Comparison of ENCODE assay signal across 15 cellular contexts in genomic region chr9:129231759-129232158, GRCh38. TPM values are rescaled to one million over a fixed set of nuclear protein-coding genes. Genes with fewer than 3 reads are reported as not detected.
DNase-seq lines count a peak whose midpoint lies in the region; ATAC-seq and TF ChIP-seq lines count a peak whose summit lies in the region.
"Had no signal": no experiment of that assay in that cellular context is flagged by ENCODE, and none has a peak within 500 bp of the region (broad histone marks: within the 10 kb centered on the region; RNA-seq: fewer than 3 reads in every experiment).

No MANE protein-coding gene starts in this region.

- H3K4me1 ChIP-seq in BE2C (no peaks in the 10 kb centered on the region), neuronal stem cell (ENCODE audit: control insufficient read depth in 2 of 2, insufficient read depth in 1 of 2, low read depth in 1 of 2, low read length in 2 of 2) (peaks cover 0 to 3% of the 10 kb centered on the region in 2 donors), A673 (ENCODE audit: insufficient read depth, low read length, poor library complexity, severe bottlenecking) (no peaks in the 10 kb centered on the region)
- H3K4me1 ChIP-seq in CD4-positive, CD25-positive, alpha-beta regulatory T cell (ENCODE audit: control insufficient read depth, insufficient read depth, low read length, poor library complexity, severe bottlenecking): peaks cover 27% of the 10 kb centered on the region

- H3K79me1 ChIP-seq in neuronal stem cell (ENCODE audit: low read depth, low read length): no peaks in the 10 kb centered on the region

- no peak overlapping the region for H3K4me3 Mint-ChIP-seq in CD4-positive, CD25-positive, alpha-beta regulatory T cell
- no peak overlapping the region for H3K4me3 Mint-ChIP-seq in chondrocyte (ENCODE audit: unreplicated experiment)
- H3K4me3 Mint-ChIP-seq in natural killer cell: no peak overlapping the region
- H3K4me3 Mint-ChIP-seq: H9 had no signal

- no peak overlapping the region for H2BK5ac ChIP-seq in neuronal stem cell (ENCODE audit: low read length)

- CTCF ChIA-PET in A673 (lab: Charles Lee): no interaction called here

- TF ChIP-seq CTCF in BE2C (IDR thresholded peaks at IDR 0.05; ENCODE audit: low read depth, low read length): no peak
- TF ChIP-seq CTCF in chondrocyte (IDR thresholded peaks at IDR 0.05): no peak
- TF ChIP-seq CTCF in A673 (conservative IDR thresholded peaks at IDR 0.05; ENCODE audit: low read depth, low read length): no peak
- TF ChIP-seq CTCF in natural killer cell (IDR thresholded peaks at IDR 0.05): no peak

- H3K23ac ChIP-seq in neuronal stem cell (ENCODE audit: low read depth, low read length, poor library complexity): peak overlapping the region; percentile 26

- peaks cover 7 to 43% (median 21%) of the 10 kb centered on the region in 4 donors for H3K4me1 Mint-ChIP-seq in CD4-positive, CD25-positive, alpha-beta regulatory T cell
- peaks cover under 1% of the 10 kb centered on the region for H3K4me1 Mint-ChIP-seq in chondrocyte (ENCODE audit: low read depth)
- H3K4me1 Mint-ChIP-seq in natural killer cell: peaks cover 11 to 39% of the 10 kb centered on the region in 2 donors

- no peaks in the 10 kb centered on the region for H3K27me3 ChIP-seq in BE2C
- H3K27me3 ChIP-seq in CD4-positive, CD25-positive, alpha-beta regulatory T cell (ENCODE audit: control insufficient read depth, insufficient read depth, low read length): no peaks in the 10 kb centered on the region
- H3K27me3 ChIP-seq in neuronal stem cell (ENCODE audit: control insufficient read depth in 3 of 3, insufficient read depth in 3 of 3, low read depth in 1 of 3, low read length in 3 of 3): peaks cover 0 to 7% (median 0%) of the 10 kb centered on the region in 3 experiments
- no peaks in the 10 kb centered on the region for H3K27me3 ChIP-seq in A673 (replicated peaks; ENCODE audit: insufficient read depth, low read depth, low read length, poor library complexity)

- no peak for ATAC-seq in CD4-positive, CD25-positive, alpha-beta regulatory T cell (ENCODE audit: low read depth in 2 of 2)
- ATAC-seq in HG03520 (IDR thresholded peaks at IDR 0.05; ENCODE audit: unreplicated experiment): no peak
- ATAC-seq in natural killer cell: no peak
- ATAC-seq: A549, GM12878 had no signal

- H3K36me3 Mint-ChIP-seq in CD4-positive, CD25-positive, alpha-beta regulatory T cell: peaks cover 5% of the 10 kb centered on the region
- H3K36me3 Mint-ChIP-seq in chondrocyte (ENCODE audit: low read depth) (no peaks in the 10 kb centered on the region), natural killer cell (no peaks in the 10 kb centered on the region)

- peaks cover 10% of the 10 kb centered on the region for H3K27me3 Mint-ChIP-seq in CD4-positive, CD25-positive, alpha-beta regulatory T cell
- H3K27me3 Mint-ChIP-seq in chondrocyte (ENCODE audit: low read depth) (no peaks in the 10 kb centered on the region), natural killer cell (ENCODE audit: low read depth in 2 of 2) (no peaks in the 10 kb centered on the region)

- BruUV-seq in A673 (replicated peaks; lab: Mats Ljungman, UMichigan): no TSS peak

- peak overlapping the region; percentile 55 for H3K18ac ChIP-seq in neuronal stem cell (ENCODE audit: low read length)

- no peak overlapping the region for H3K27ac ChIP-seq in CD4-positive, CD25-positive, alpha-beta regulatory T cell (ENCODE audit: insufficient read depth, low read length, poor library complexity, severe bottlenecking)
- no peak overlapping the region for H3K27ac ChIP-seq in neuronal stem cell (replicated peaks; ENCODE audit: low read length)
- H3K27ac ChIP-seq in A673 (ENCODE audit: low read depth, low read length, poor library complexity, severe bottlenecking): no peak overlapping the region
- H3K27ac ChIP-seq: BLaER1, HL-60 had no signal

- no peak overlapping the region for H2BK120ac ChIP-seq in neuronal stem cell (ENCODE audit: low read depth, low read length)

- H3K14ac ChIP-seq in neuronal stem cell (ENCODE audit: low read length): no peak overlapping the region

- peak overlapping the region; percentile 53 for H3K9ac ChIP-seq in neuronal stem cell (ENCODE audit: low read depth, low read length, poor library complexity)
- H3K9ac ChIP-seq: BLaER1 had no signal

- H2AK5ac ChIP-seq in neuronal stem cell (ENCODE audit: low read depth, low read length): peak overlapping the region; percentile 92

- H3K9me3 ChIP-seq in BE2C: no peaks in the 10 kb centered on the region
- H3K9me3 ChIP-seq in CD4-positive, CD25-positive, alpha-beta regulatory T cell (ENCODE audit: control insufficient read depth in 2 of 2, low read length in 2 of 2): no peaks in the 10 kb centered on the region
- H3K9me3 ChIP-seq in neuronal stem cell (replicated peaks in 1 of 2; ENCODE audit: control insufficient read depth in 2 of 2, insufficient read depth in 1 of 2, low read depth in 1 of 2, low read length in 2 of 2): peaks cover 0 to 3% of the 10 kb centered on the region in 2 donors
- H3K9me3 ChIP-seq in A673 (ENCODE audit: low read depth, low read length, poor library complexity, severe bottlenecking): no peaks in the 10 kb centered on the region

- intact Hi-C loops in A673 (cut with micrococcal nuclease; ENCODE audit: unreplicated experiment): no loop called here
- intact Hi-C loops in natural killer cell (cut with micrococcal nuclease): no loop called here

- peak overlapping the region in 2 of 3 donors; percentile 32 to 70 for H3K27ac Mint-ChIP-seq in CD4-positive, CD25-positive, alpha-beta regulatory T cell
- H3K27ac Mint-ChIP-seq in chondrocyte (ENCODE audit: unreplicated experiment): no peak overlapping the region
- H3K27ac Mint-ChIP-seq in natural killer cell: no peak overlapping the region
- H3K27ac Mint-ChIP-seq: H9 had no signal

- H3K36me3 ChIP-seq in BE2C: no peaks in the 10 kb centered on the region
- H3K36me3 ChIP-seq in CD4-positive, CD25-positive, alpha-beta regulatory T cell (ENCODE audit: control insufficient read depth, insufficient read depth, low read length): no peaks in the 10 kb centered on the region
- H3K36me3 ChIP-seq in neuronal stem cell (replicated peaks in 1 of 2; ENCODE audit: control insufficient read depth in 2 of 2, insufficient read depth in 2 of 2, low read length in 2 of 2): no peaks in the 10 kb centered on the region
- H3K36me3 ChIP-seq in A673 (ENCODE audit: insufficient read depth, low read length, poor library complexity, severe bottlenecking): no peaks in the 10 kb centered on the region
- H3K36me3 ChIP-seq: BLaER1 had no signal

- no peak overlapping the region for H3K4ac ChIP-seq in neuronal stem cell (ENCODE audit: low read length)

- peak overlapping the region; percentile 30 for H2BK12ac ChIP-seq in neuronal stem cell (ENCODE audit: low read length)

- POLR2A ChIA-PET in A673 (lab: Charles Lee; ENCODE audit: low non-redundant PET): no interaction called here

- peaks cover 0 to 9% (median 2%) of the 10 kb centered on the region in 7 donors for H3K9me3 Mint-ChIP-seq in CD4-positive, CD25-positive, alpha-beta regulatory T cell
- H3K9me3 Mint-ChIP-seq in chondrocyte (ENCODE audit: low read depth): peaks cover 11% of the 10 kb centered on the region
- peaks cover 4 to 8% of the 10 kb centered on the region in 2 donors for H3K9me3 Mint-ChIP-seq in natural killer cell
- H3K9me3 Mint-ChIP-seq: H9 had no signal

- no peak overlapping the region for H4K8ac ChIP-seq in neuronal stem cell (ENCODE audit: low read depth, low read length)

- no peak overlapping the region for H3K4me2 ChIP-seq in neuronal stem cell (ENCODE audit: insufficient read depth, low read length, poor library complexity, severe bottlenecking)
- H3K4me2 ChIP-seq: A549, BLaER1 had no signal

- H2BK15ac ChIP-seq in neuronal stem cell (ENCODE audit: low read length): peak overlapping the region; percentile 68

- no CpG with 5 or more reads among the region's 9 CpGs for WGBS in neuronal stem cell (ENCODE audit: extremely low coverage in 2 of 2, insufficient read length in 2 of 2, insufficient replicate concordance in 1 of 2), 2 donors

- H4K91ac ChIP-seq in neuronal stem cell (ENCODE audit: low read depth, low read length, poor library complexity): no peak overlapping the region

- DNase-seq in BE2C: peak; percentile 4
- DNase-seq in CD4-positive, CD25-positive, alpha-beta regulatory T cell: no peak
- DNase-seq in chondrocyte (ENCODE audit: low spot score): peak; percentile 77
- DNase-seq in neuronal stem cell (ENCODE audit: low spot score): no peak
- DNase-seq in A673 (ENCODE audit: low spot score): no peak
- DNase-seq in natural killer cell: no peak
- DNase-seq: DMS79, GOT3, H9, KBM-7 had no signal

- no peak overlapping the region for H2AFZ ChIP-seq in neuronal stem cell (ENCODE audit: low read length)

- H3K4me3 ChIP-seq in BE2C (ENCODE audit: low read depth, low read length) (no peak overlapping the region), neuronal stem cell (ENCODE audit: low read length in 2 of 2) (no peak overlapping the region), A673 (ENCODE audit: low read depth, low read length, poor library complexity, severe bottlenecking) (no peak overlapping the region)
- no peak overlapping the region for H3K4me3 ChIP-seq in CD4-positive, CD25-positive, alpha-beta regulatory T cell (ENCODE audit: low read depth, low read length)
- H3K4me3 ChIP-seq: A549, BLaER1, GM12878 had no signal

RNA-seq across cellular contexts. Expression of gene IER5L, which starts 53.7 kb away (rescaled TPM):
- polyA plus RNA-seq in BE2C (2012; ENCODE audit: insufficient read depth, insufficient read length, low read depth): 38.6 TPM
- total RNA-seq in CD4-positive, CD25-positive, alpha-beta regulatory T cell: 2.7 TPM
- polyA plus RNA-seq in CD4-positive, CD25-positive, alpha-beta regulatory T cell: not detected
- total RNA-seq in chondrocyte: 37.2 to 56.5 TPM (median 38.6 TPM) in 3 replicates
- 15.9 TPM for polyA plus RNA-seq in neuronal stem cell (2013, experiment 1 of 2)
- 15.2 TPM for polyA plus RNA-seq in neuronal stem cell (2013, experiment 2 of 2)
- total RNA-seq in A673 (2021): 12.1 and 14.0 TPM in 2 replicates
- 1 to 10 TPM; 1.4 to 3.9 (median 2.8) TPM for total RNA-seq in natural killer cell

Comparison
In these comparisons a context has a peak if more than half of its experiments do, and no peak if none do; other contexts are left out.
1. DNase-seq: peak in BE2C (single experiment) and chondrocyte (single experiment); none in CD4-positive, CD25-positive, alpha-beta regulatory T cell (0 of 3), neuronal stem cell (single experiment), A673 (single experiment) and natural killer cell (single experiment).
2. H3K27ac Mint-ChIP-seq: peak in CD4-positive, CD25-positive, alpha-beta regulatory T cell (2 of 3); none in chondrocyte (single experiment) and natural killer cell (0 of 2).